8 cellular contexts compared by ENCODE assay signal in the genomic region with DNA sequence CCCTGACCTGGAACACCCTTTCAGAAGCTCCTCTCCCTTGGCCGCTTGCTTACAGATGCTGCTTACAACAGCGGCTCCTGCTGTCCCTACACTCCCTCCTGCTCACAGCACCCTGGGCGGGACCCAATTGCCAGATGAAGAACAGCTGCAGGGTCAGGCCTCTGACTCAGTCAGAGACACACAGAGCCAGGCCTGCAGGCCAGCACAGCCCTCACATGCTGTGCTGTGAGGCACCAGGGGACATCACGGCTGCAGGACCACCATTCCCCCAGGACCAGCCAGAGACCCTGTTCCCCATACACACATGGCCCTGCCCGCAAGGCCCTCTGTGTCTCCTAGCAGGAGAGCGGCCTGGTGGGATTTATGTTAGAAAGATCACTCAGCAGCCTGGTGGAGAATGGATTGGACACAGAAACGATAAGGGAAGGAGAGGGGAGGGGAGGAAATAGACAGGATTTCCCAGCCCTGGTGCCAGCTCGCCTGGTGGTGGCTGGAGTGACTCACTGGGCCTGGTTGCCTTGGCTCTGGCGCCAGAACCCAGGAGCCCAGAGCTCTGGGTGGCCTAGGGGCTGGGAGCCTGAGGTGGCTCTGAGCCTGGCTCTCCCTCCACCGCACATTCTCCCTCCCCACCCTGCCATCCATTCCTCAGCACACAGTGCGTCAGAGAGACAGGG. TPM values are rescaled to one million over a fixed set of nuclear protein-coding genes. Genes with fewer than 3 reads are reported as not detected.
DNase-seq lines count a peak whose midpoint lies in the region; ATAC-seq, FAIRE-seq and TF ChIP-seq lines count a peak whose summit lies in the region.

No MANE protein-coding gene starts in this region.

- intact Hi-C loops in upper lobe of right lung (cut with DNase I) = no loop called here

- peak; percentile 89 for DNase-seq in Daoy (ENCODE audit: low read depth)
- peak; percentile 40 for DNase-seq in RKO (ENCODE audit: low spot score)
- peak; percentile 32 for DNase-seq in midbrain (lab: John Stamatoyannopoulos, UW)
- DNase-seq in upper lobe of right lung = peak; percentile 74

- H3K4me1 ChIP-seq in upper lobe of right lung = peaks cover 38% of the 10 kb centered on the region

- no peaks in the 10 kb centered on the region for H3K9me3 ChIP-seq in upper lobe of right lung

- peak; percentile 43 for TF ChIP-seq CTCF in upper lobe of right lung (IDR thresholded peaks at IDR 0.05)

- no peaks in the 10 kb centered on the region for H3K27me3 ChIP-seq in upper lobe of right lung

- H3K27ac ChIP-seq in upper lobe of right lung = peak overlapping the region; percentile 85

- no peak overlapping the region for H3K4me3 ChIP-seq in upper lobe of right lung

- FAIRE-seq in endometrium (lab: Jason Lieb, UNC) = peak; percentile 76

- ATAC-seq in upper lobe of right lung (peak; percentile 71), HG02852 (IDR thresholded peaks at IDR 0.05; ENCODE audit: unreplicated experiment) (no peak), GM21786 (IDR thresholded peaks at IDR 0.05; ENCODE audit: unreplicated experiment) (no peak), HG02981 (IDR thresholded peaks at IDR 0.05; ENCODE audit: unreplicated experiment) (no peak)

- no peaks in the 10 kb centered on the region for H3K36me3 ChIP-seq in upper lobe of right lung

RNA-seq across cellular contexts. Expression of gene CAPN5, which starts 6.7 kb away (rescaled TPM):
- 2.7 and 5.5 TPM in 2 replicates for total RNA-seq in Daoy (2014; rRNA removed; shearing (Covaris generic))
- 6.5 TPM for total RNA-seq in upper lobe of right lung

RNA-seq across cellular contexts. Expression of gene OMP, which starts 29.2 kb away (rescaled TPM):
- not detected in 2 replicates for total RNA-seq in Daoy (2014; rRNA removed; shearing (Covaris generic))
- not detected for total RNA-seq in upper lobe of right lung

RNA-seq across cellular contexts. Expression of gene B3GNT6, which starts 39.3 kb away (rescaled TPM):
- total RNA-seq in Daoy (2014; rRNA removed; shearing (Covaris generic)) = not detected in 2 replicates
- total RNA-seq in upper lobe of right lung = not detected

RNA-seq across cellular contexts. Expression of gene MYO7A, which starts 54.6 kb away (rescaled TPM):
- total RNA-seq in Daoy (2014; rRNA removed; shearing (Covaris generic)) = 0.40 TPM in 1 of 2 replicates, not detected in the other
- total RNA-seq in upper lobe of right lung = 3.6 TPM

Comparison
In these comparisons a context has a peak if more than half of its experiments do, and no peak if none do; other contexts are left out.
1. DNase-seq: peak in every context shown above with its lines; median percentile 89 in Daoy; 74 in upper lobe of right lung; 40 in RKO; 32 in midbrain.